9 cellular contexts compared by ENCODE assay signal in the genomic region with DNA sequence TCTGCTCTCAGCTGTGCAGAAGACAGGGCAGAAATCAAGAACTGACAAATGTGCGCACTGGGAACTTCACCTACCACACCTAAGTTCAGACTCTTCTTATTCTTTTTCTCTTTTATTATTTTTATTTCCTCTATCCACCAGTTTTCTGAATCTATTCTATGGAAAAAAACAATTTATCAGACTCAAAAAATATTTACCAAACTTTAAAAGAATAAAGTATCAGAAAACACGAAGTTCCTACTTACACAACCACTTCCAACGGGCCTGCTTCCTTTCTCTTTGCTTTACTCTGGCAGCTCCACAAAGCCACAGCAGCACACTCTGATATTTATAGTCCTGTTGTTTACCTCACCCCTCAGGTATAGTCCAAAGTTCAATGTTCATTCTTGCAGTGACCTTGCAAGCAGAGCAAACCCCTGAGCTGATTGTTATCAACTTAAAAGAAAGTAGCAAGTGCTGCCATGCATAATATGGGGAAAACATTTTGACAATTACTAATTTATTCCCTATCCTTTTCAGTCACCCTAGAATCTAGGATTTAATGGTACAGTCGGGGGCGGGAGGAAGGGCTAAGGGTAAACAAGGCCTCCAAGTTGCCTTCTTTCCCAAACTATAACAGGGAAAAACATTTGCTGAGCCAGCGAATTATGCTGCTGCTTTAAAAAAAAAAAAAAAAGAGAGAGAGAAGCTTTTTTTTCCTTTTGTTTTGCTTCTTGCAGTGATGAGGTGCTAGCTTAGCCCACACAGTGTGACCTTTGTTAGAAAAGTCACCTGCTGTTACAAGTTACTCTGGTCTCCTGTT. TPM values are rescaled to one million over a fixed set of nuclear protein-coding genes. Genes with fewer than 3 reads are reported as not detected.
DNase-seq lines count a peak whose midpoint lies in the region; ATAC-seq and TF ChIP-seq lines count a peak whose summit lies in the region.
"Had no signal": no experiment of that assay in that cellular context is flagged by ENCODE, and none has a peak within 500 bp of the region (broad histone marks: within the 10 kb centered on the region; RNA-seq: fewer than 3 reads in every experiment).

SELENOP (minus strand) TSS at position 302 of the 802 bp plus-strand sequence. CDS start 3,539 bp downstream, outside the sequence.

- no peak for TF ChIP-seq CTCF in PC-9 (conservative IDR thresholded peaks at IDR 0.05)

- no peaks in the 10 kb centered on the region for H3K79me2 ChIP-seq in PC-9 (ENCODE audit: low read depth)

- CTCF ChIA-PET in PC-9 (lab: Charles Lee), result interaction anchor here (0.6 kb wide), 2 partner anchors 256 to 261 kb away, joined by 3 to 6 read pairs; no protein-coding TSS in a partner anchor

- intact Hi-C loops in PC-9 (cut with micrococcal nuclease; ENCODE audit: unreplicated experiment), result no loop called here

- no peak within 1 kb of the TSS for H3K4me3 ChIP-seq in PC-9

- H3K36me3 ChIP-seq in PC-9 (ENCODE audit: low read depth), result no peaks in the 10 kb centered on the region
- H3K36me3 ChIP-seq: neutrophil had no signal

- BruUV-seq in PC-9 (replicated peaks; lab: Mats Ljungman, UMichigan), result no TSS peak

- H3F3A ChIP-seq in PC-9 (ENCODE audit: insufficient read depth, low read depth), result no peaks in the 10 kb centered on the region

- H3K9me3 ChIP-seq in PC-9 (ENCODE audit: insufficient read depth, low read depth), result no peaks in the 10 kb centered on the region
- H3K9me3 ChIP-seq: neutrophil had no signal

- DNase-seq in PC-9, result peak; percentile 40 to 65
- DNase-seq in fibroblast of peridontal ligament (ENCODE audit: extremely low read depth), result peak; percentile 74
- DNase-seq in myocyte (ENCODE audit: low read depth), result peak; percentile 86
- no peak for DNase-seq in cerebellar nuclear complex (lab: John Stamatoyannopoulos, UW)
- no peak for DNase-seq in DMS 273 (lab: John Stamatoyannopoulos, UW; ENCODE audit: unreplicated experiment)

- no peaks in the 10 kb centered on the region for H3K27me3 ChIP-seq in PC-9 (ENCODE audit: insufficient read depth, low read depth)
- H3K27me3 ChIP-seq: neutrophil had no signal

- no peaks in the 10 kb centered on the region for H4K20me1 ChIP-seq in PC-9 (ENCODE audit: insufficient read depth)

- H3K4me1 ChIP-seq in PC-9 (replicated peaks; ENCODE audit: insufficient read depth), result peaks cover 14% of the 10 kb centered on the region

- peak within 1 kb of the TSS; percentile 36; the same call in 1 of the 2 replicates for H2AFZ ChIP-seq in PC-9

- 0 out of 2 replicates have a peak within 1 kb of the TSS, but pooled peaks have one; percentile 16 for H3K27ac ChIP-seq in PC-9
- H3K27ac ChIP-seq: neutrophil had no signal

- POLR2A ChIA-PET in PC-9 (lab: Charles Lee; ENCODE audit: unreplicated experiment), result interaction anchor here (0.7 to 0.8 kb wide), 2 partner anchors 26 to 578 kb away, joined by 4 to 14 read pairs; no protein-coding TSS in a partner anchor

- ATAC-seq in GM18517 (IDR thresholded peaks at IDR 0.05; ENCODE audit: unreplicated experiment) (peak; percentile 74), GM18519 (IDR thresholded peaks at IDR 0.05; ENCODE audit: low FRiP score, unreplicated experiment) (no peak), HG03565 (IDR thresholded peaks at IDR 0.05; ENCODE audit: unreplicated experiment) (no peak)

- H3K4me2 ChIP-seq in PC-9, result peak within 1 kb of the TSS; percentile 31

- no peaks in the 10 kb centered on the region for H3K9me2 ChIP-seq in PC-9 (ENCODE audit: insufficient read depth)

RNA-seq across cellular contexts. Expression of gene SELENOP, which starts in this region (rescaled TPM):
- total RNA-seq in PC-9 (2021), result 4.6 and 5.3 TPM in 2 replicates
- total RNA-seq in myocyte, result 45.9 and 84.9 TPM in 2 replicates
- 20.5 TPM for polyA plus RNA-seq in myocyte (2012)

Comparison
In these comparisons a context has a peak if more than half of its experiments do, and no peak if none do; other contexts are left out.
1. DNase-seq: peak in PC-9 (2 of 2), fibroblast of peridontal ligament (single experiment) and myocyte (single experiment); none in cerebellar nuclear complex (0 of 2) and DMS 273 (single experiment).